ENCODE assay signal across 1 cellular context in the genomic region with DNA sequence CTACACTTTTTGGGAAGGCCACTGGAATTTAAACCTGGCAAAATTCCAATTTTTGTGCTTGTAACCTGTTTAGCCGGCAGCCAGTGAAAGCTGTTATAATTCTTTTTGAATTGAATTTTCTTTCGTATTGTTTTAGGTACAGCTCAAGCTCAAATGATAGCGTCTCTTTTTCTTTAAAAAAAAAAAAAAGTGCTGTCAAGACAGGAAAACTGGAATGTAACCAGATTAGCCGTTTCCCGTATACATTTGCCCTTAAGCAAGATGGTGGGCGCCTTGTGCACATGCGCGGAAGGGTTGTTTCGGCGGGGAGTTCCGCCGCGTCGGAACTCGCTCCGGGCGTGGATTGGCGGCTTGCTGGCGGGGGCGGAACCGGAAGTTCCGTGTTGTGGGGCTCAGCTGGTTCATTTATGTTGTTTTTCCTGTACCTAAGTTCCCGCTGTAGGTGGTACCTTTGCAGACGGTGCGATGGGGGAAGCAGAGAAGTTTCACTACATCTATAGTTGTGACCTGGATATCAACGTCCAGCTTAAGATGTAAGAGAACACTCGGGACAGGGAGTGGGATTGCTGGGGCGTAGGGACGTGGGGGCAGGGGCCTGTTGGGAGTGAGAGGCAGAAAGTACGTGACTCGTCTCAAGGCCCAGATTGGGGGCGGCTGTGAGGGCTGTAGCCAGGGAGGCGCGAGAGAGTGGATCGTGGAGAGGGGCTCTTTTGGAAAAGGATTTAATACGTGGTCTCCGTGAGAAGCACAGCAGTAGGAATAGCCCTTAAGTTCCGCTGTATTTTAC.
TF ChIP-seq lines count a peak whose summit lies in the region.

A gene (plus strand): TSS at position 408 of the 787 bp plus-strand sequence. CDS start 58 bp downstream, at position 466.

TF ChIP-seq in WTC11, 78 proteins besides CTCF, POLR2A, EP300 and RAD21 (continued from another document):
- no peak for TF ChIP-seq ZNF317 (CRISPR knock-in tag; IDR thresholded peaks at IDR 0.05; ENCODE audit: borderline replicate concordance, low read depth)
- TF ChIP-seq, protein P1, sequence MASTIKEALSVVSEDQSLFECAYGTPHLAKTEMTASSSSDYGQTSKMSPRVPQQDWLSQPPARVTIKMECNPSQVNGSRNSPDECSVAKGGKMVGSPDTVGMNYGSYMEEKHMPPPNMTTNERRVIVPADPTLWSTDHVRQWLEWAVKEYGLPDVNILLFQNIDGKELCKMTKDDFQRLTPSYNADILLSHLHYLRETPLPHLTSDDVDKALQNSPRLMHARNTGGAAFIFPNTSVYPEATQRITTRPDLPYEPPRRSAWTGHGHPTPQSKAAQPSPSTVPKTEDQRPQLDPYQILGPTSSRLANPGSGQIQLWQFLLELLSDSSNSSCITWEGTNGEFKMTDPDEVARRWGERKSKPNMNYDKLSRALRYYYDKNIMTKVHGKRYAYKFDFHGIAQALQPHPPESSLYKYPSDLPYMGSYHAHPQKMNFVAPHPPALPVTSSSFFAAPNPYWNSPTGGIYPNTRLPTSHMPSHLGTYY (CRISPR knock-in tag; IDR thresholded peaks at IDR 0.05): no peak
- no peak for TF ChIP-seq KAT7 (CRISPR knock-in tag; IDR thresholded peaks at IDR 0.05; ENCODE audit: borderline replicate concordance)
- no peak for TF ChIP-seq IRF2 (CRISPR knock-in tag; IDR thresholded peaks at IDR 0.05; ENCODE audit: borderline replicate concordance, low read depth)
- no peak for TF ChIP-seq PRRX2 (CRISPR knock-in tag; IDR thresholded peaks at IDR 0.05)
- TF ChIP-seq, protein P2, sequence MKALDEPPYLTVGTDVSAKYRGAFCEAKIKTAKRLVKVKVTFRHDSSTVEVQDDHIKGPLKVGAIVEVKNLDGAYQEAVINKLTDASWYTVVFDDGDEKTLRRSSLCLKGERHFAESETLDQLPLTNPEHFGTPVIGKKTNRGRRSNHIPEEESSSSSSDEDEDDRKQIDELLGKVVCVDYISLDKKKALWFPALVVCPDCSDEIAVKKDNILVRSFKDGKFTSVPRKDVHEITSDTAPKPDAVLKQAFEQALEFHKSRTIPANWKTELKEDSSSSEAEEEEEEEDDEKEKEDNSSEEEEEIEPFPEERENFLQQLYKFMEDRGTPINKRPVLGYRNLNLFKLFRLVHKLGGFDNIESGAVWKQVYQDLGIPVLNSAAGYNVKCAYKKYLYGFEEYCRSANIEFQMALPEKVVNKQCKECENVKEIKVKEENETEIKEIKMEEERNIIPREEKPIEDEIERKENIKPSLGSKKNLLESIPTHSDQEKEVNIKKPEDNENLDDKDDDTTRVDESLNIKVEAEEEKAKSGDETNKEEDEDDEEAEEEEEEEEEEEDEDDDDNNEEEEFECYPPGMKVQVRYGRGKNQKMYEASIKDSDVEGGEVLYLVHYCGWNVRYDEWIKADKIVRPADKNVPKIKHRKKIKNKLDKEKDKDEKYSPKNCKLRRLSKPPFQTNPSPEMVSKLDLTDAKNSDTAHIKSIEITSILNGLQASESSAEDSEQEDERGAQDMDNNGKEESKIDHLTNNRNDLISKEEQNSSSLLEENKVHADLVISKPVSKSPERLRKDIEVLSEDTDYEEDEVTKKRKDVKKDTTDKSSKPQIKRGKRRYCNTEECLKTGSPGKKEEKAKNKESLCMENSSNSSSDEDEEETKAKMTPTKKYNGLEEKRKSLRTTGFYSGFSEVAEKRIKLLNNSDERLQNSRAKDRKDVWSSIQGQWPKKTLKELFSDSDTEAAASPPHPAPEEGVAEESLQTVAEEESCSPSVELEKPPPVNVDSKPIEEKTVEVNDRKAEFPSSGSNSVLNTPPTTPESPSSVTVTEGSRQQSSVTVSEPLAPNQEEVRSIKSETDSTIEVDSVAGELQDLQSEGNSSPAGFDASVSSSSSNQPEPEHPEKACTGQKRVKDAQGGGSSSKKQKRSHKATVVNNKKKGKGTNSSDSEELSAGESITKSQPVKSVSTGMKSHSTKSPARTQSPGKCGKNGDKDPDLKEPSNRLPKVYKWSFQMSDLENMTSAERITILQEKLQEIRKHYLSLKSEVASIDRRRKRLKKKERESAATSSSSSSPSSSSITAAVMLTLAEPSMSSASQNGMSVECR (CRISPR knock-in tag; IDR thresholded peaks at IDR 0.05; ENCODE audit: borderline replicate concordance): no peak
- peak; percentile 78 for TF ChIP-seq NFYB (CRISPR knock-in tag; conservative IDR thresholded peaks at IDR 0.05; ENCODE audit: low read depth)
- TF ChIP-seq ELF4 (CRISPR knock-in tag; IDR thresholded peaks at IDR 0.05; ENCODE audit: low read depth): no peak
- TF ChIP-seq CREM (CRISPR knock-in tag; IDR thresholded peaks at IDR 0.05): 0 out of 2 replicates have a peak, but pooled peaks have one; percentile 52
- TF ChIP-seq MXD4 (CRISPR knock-in tag; IDR thresholded peaks at IDR 0.05; ENCODE audit: borderline replicate concordance): no peak
- TF ChIP-seq, protein P3, sequence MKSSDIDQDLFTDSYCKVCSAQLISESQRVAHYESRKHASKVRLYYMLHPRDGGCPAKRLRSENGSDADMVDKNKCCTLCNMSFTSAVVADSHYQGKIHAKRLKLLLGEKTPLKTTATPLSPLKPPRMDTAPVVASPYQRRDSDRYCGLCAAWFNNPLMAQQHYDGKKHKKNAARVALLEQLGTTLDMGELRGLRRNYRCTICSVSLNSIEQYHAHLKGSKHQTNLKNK (CRISPR knock-in tag; IDR thresholded peaks at IDR 0.05): no peak
- TF ChIP-seq, protein P4, sequence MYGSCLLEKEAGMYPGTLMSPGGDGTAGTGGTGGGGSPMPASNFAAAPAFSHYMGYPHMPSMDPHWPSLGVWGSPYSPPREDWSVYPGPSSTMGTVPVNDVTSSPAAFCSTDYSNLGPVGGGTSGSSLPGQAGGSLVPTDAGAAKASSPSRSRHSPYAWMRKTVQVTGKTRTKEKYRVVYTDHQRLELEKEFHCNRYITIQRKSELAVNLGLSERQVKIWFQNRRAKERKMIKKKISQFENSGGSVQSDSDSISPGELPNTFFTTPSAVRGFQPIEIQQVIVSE (CRISPR knock-in tag; IDR thresholded peaks at IDR 0.05; ENCODE audit: borderline replicate concordance): no peak
- no peak for TF ChIP-seq ZNF423 (CRISPR knock-in tag; IDR thresholded peaks at IDR 0.05)
- no peak for TF ChIP-seq OVOL2 (CRISPR knock-in tag; IDR thresholded peaks at IDR 0.05; ENCODE audit: borderline replicate concordance)
- no peak for TF ChIP-seq ESRRA (CRISPR knock-in tag; IDR thresholded peaks at IDR 0.05; ENCODE audit: borderline replicate concordance)
- TF ChIP-seq, protein P5, sequence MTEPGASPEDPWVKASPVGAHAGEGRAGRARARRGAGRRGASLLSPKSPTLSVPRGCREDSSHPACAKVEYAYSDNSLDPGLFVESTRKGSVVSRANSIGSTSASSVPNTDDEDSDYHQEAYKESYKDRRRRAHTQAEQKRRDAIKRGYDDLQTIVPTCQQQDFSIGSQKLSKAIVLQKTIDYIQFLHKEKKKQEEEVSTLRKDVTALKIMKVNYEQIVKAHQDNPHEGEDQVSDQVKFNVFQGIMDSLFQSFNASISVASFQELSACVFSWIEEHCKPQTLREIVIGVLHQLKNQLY (CRISPR knock-in tag; IDR thresholded peaks at IDR 0.05): no peak
- TF ChIP-seq, protein P6, sequence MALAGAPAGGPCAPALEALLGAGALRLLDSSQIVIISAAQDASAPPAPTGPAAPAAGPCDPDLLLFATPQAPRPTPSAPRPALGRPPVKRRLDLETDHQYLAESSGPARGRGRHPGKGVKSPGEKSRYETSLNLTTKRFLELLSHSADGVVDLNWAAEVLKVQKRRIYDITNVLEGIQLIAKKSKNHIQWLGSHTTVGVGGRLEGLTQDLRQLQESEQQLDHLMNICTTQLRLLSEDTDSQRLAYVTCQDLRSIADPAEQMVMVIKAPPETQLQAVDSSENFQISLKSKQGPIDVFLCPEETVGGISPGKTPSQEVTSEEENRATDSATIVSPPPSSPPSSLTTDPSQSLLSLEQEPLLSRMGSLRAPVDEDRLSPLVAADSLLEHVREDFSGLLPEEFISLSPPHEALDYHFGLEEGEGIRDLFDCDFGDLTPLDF (CRISPR knock-in tag; IDR thresholded peaks at IDR 0.05): no peak
- no peak for TF ChIP-seq CREB1 (CRISPR knock-in tag; IDR thresholded peaks at IDR 0.05)
- TF ChIP-seq, protein P7, sequence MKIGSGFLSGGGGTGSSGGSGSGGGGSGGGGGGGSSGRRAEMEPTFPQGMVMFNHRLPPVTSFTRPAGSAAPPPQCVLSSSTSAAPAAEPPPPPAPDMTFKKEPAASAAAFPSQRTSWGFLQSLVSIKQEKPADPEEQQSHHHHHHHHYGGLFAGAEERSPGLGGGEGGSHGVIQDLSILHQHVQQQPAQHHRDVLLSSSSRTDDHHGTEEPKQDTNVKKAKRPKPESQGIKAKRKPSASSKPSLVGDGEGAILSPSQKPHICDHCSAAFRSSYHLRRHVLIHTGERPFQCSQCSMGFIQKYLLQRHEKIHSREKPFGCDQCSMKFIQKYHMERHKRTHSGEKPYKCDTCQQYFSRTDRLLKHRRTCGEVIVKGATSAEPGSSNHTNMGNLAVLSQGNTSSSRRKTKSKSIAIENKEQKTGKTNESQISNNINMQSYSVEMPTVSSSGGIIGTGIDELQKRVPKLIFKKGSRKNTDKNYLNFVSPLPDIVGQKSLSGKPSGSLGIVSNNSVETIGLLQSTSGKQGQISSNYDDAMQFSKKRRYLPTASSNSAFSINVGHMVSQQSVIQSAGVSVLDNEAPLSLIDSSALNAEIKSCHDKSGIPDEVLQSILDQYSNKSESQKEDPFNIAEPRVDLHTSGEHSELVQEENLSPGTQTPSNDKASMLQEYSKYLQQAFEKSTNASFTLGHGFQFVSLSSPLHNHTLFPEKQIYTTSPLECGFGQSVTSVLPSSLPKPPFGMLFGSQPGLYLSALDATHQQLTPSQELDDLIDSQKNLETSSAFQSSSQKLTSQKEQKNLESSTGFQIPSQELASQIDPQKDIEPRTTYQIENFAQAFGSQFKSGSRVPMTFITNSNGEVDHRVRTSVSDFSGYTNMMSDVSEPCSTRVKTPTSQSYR (CRISPR knock-in tag; IDR thresholded peaks at IDR 0.05): no peak
- TF ChIP-seq, protein P8, sequence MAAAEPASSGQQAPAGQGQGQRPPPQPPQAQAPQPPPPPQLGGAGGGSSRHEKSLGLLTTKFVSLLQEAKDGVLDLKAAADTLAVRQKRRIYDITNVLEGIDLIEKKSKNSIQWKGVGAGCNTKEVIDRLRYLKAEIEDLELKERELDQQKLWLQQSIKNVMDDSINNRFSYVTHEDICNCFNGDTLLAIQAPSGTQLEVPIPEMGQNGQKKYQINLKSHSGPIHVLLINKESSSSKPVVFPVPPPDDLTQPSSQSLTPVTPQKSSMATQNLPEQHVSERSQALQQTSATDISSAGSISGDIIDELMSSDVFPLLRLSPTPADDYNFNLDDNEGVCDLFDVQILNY (CRISPR knock-in tag; IDR thresholded peaks at IDR 0.05): no peak
- TF ChIP-seq, protein P9, sequence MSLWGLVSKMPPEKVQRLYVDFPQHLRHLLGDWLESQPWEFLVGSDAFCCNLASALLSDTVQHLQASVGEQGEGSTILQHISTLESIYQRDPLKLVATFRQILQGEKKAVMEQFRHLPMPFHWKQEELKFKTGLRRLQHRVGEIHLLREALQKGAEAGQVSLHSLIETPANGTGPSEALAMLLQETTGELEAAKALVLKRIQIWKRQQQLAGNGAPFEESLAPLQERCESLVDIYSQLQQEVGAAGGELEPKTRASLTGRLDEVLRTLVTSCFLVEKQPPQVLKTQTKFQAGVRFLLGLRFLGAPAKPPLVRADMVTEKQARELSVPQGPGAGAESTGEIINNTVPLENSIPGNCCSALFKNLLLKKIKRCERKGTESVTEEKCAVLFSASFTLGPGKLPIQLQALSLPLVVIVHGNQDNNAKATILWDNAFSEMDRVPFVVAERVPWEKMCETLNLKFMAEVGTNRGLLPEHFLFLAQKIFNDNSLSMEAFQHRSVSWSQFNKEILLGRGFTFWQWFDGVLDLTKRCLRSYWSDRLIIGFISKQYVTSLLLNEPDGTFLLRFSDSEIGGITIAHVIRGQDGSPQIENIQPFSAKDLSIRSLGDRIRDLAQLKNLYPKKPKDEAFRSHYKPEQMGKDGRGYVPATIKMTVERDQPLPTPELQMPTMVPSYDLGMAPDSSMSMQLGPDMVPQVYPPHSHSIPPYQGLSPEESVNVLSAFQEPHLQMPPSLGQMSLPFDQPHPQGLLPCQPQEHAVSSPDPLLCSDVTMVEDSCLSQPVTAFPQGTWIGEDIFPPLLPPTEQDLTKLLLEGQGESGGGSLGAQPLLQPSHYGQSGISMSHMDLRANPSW (CRISPR knock-in tag; conservative IDR thresholded peaks at IDR 0.05; ENCODE audit: low read depth): no peak
- no peak for TF ChIP-seq JUN (CRISPR knock-in tag; IDR thresholded peaks at IDR 0.05)
- TF ChIP-seq NR1H2 (CRISPR knock-in tag; IDR thresholded peaks at IDR 0.05): no peak
- TF ChIP-seq ETV6 (CRISPR knock-in tag; IDR thresholded peaks at IDR 0.05): 0 out of 2 replicates have a peak, but pooled peaks have one; percentile 46
- TF ChIP-seq SOX15 (CRISPR knock-in tag; IDR thresholded peaks at IDR 0.05): no peak
